Comparison of ENCODE assay signal across 1 cellular context in the genomic region with DNA sequence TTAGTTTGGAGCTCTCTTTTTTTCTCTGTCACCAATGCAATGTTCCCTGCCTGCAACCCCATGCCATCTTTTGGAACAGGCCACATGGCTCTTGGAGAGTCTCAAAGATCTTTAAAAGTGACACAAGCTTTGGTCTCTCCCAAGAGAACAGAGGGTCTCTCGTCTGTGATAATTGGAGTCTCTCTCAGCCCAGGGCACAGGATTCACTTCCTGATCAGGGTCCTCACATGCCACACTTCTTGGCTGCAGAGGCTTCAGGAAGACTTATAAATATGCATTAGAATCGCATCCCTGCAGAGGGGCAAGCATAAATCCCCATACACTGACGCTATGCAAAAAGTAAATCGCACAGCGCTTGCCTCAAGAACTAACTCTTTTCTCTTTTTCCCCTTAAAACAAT.
TF ChIP-seq lines count a peak whose summit lies in the region.

No MANE protein-coding gene starts in this region.

TF ChIP-seq in WTC11, 78 proteins besides CTCF, POLR2A, EP300 and RAD21 (continued from another document):
- TF ChIP-seq, protein P1, sequence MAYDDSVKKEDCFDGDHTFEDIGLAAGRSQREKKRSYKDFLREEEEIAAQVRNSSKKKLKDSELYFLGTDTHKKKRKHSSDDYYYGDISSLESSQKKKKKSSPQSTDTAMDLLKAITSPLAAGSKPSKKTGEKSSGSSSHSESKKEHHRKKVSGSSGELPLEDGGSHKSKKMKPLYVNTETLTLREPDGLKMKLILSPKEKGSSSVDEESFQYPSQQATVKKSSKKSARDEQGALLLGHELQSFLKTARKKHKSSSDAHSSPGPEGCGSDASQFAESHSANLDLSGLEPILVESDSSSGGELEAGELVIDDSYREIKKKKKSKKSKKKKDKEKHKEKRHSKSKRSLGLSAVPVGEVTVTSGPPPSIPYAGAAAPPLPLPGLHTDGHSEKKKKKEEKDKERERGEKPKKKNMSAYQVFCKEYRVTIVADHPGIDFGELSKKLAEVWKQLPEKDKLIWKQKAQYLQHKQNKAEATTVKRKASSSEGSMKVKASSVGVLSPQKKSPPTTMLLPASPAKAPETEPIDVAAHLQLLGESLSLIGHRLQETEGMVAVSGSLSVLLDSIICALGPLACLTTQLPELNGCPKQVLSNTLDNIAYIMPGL (CRISPR knock-in tag; IDR thresholded peaks at IDR 0.05), result no peak
- no peak for TF ChIP-seq ELF4 (CRISPR knock-in tag; IDR thresholded peaks at IDR 0.05; ENCODE audit: low read depth)
